Comparison of ENCODE assay signal across 24 cellular contexts in the genomic region with DNA sequence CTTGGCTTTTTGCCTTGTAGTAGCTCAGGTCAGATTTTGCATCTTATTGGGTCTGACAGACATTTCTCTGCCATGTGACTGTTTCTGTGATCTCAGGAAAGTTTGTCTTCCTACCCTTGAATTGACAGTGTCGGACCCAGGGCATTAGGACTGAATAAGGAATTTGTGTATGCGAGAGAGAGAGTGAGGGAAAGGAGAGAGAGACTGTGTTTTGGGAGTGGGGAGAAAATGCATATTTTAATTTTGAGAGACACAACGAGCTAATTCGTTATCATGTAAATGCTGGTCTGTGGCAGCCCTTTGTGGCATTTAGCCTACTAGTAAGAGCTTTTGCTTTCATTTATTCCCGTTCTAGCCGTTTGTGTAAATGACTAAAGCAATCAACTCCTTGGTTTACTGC.
DNase-seq lines count a peak whose midpoint lies in the region; ATAC-seq and TF ChIP-seq lines count a peak whose summit lies in the region.
"Had no signal": no experiment of that assay in that cellular context is flagged by ENCODE, and none has a peak within 500 bp of the region (broad histone marks: within the 10 kb centered on the region; RNA-seq: fewer than 3 reads in every experiment).

No MANE protein-coding gene starts in this region.

- H3K9ac ChIP-seq in HUES48 (ENCODE audit: low read depth, low read length): peak overlapping the region; percentile 37; the same call in 1 of the 2 replicates
- H3K9ac ChIP-seq in iPS-15b (ENCODE audit: low read depth, low read length): no peak overlapping the region
- H3K9ac ChIP-seq: KMS-11 had no signal

- H3K27ac ChIP-seq in HUES48 (ENCODE audit: low read depth, low read length): peak overlapping the region; percentile 48
- H3K27ac ChIP-seq in suprapubic skin: peak overlapping the region; percentile 8
- H3K27ac ChIP-seq: coronary artery, KMS-11, SJSA1 had no signal

- H3K27me3 ChIP-seq in HUES48 (ENCODE audit: control insufficient read depth, insufficient read depth, low read length) (no peaks in the 10 kb centered on the region), iPS-15b (ENCODE audit: control insufficient read depth, insufficient read depth, low read length) (no peaks in the 10 kb centered on the region), suprapubic skin (no peaks in the 10 kb centered on the region)
- H3K27me3 ChIP-seq: SJSA1, transverse colon had no signal

- no peak for ATAC-seq in GM21737 (IDR thresholded peaks at IDR 0.05; ENCODE audit: unreplicated experiment)
- ATAC-seq: activated CD4-positive, alpha-beta T cell treated with anti-CD3 and anti-CD28 coated beads for 36 hours; left ventricle myocardium superior; right cardiac atrium; stimulated activated naive CD8-positive, alpha-beta T cell treated with anti-CD3 and anti-CD28 coated beads, Interleukin-15, Interleukin-2, amounts not matched to agents 100 U/mL and 50 U/mL, for 24 hours had no signal

- H3K4me3 ChIP-seq in HUES48 (ENCODE audit: low read depth, low read length) (peak overlapping the region; percentile 19), astrocyte of the spinal cord (ENCODE audit: low read depth, low read length) (no peak overlapping the region), iPS-15b (ENCODE audit: low read depth, low read length) (peak overlapping the region; percentile 14), suprapubic skin (no peak overlapping the region)
- H3K4me3 ChIP-seq: coronary artery, SJSA1, transverse colon had no signal

- TF ChIP-seq EP300 in suprapubic skin (IDR thresholded peaks at IDR 0.05): no peak

- in situ Hi-C loops in astrocyte of the spinal cord (cut with HindIII; ENCODE audit: low sequenced_read_pairs): no loop called here

- H3K9me3 ChIP-seq in HUES48 (ENCODE audit: control insufficient read depth, insufficient read depth, low read length) (no peaks in the 10 kb centered on the region), iPS-15b (ENCODE audit: control insufficient read depth, insufficient read depth, low read length) (no peaks in the 10 kb centered on the region), suprapubic skin (no peaks in the 10 kb centered on the region)
- H3K9me3 ChIP-seq: SJSA1, transverse colon had no signal

- WGBS in suprapubic skin: 50% methylated on average over 6 of the region's 6 CpGs

- TF ChIP-seq POLR2A in suprapubic skin (IDR thresholded peaks at IDR 0.05): no peak

- no peak for TF ChIP-seq CTCF in astrocyte of the spinal cord (IDR thresholded peaks at IDR 0.05; ENCODE audit: low read depth, low read length)
- no peak for TF ChIP-seq CTCF in suprapubic skin (IDR thresholded peaks at IDR 0.05)

- H3K4me1 ChIP-seq in HUES48 (ENCODE audit: control insufficient read depth, insufficient read depth, low read length) (peaks cover 32% of the 10 kb centered on the region), iPS-15b (ENCODE audit: control insufficient read depth, insufficient read depth, low read length) (peaks cover 27% of the 10 kb centered on the region), suprapubic skin (peaks cover 6% of the 10 kb centered on the region)
- H3K4me1 ChIP-seq: transverse colon had no signal

- DNase-seq in astrocyte of the spinal cord (ENCODE audit: low read depth, low spot score): peak; percentile 18
- DNase-seq in suprapubic skin (ENCODE audit: low spot score in 2 of 2): no peak
- no peak for DNase-seq in Kasumi-1 (lab: John Stamatoyannopoulos, UW)
- no peak for DNase-seq in cortex of kidney (lab: John Stamatoyannopoulos, UW)
- DNase-seq: activated CD4-positive, alpha-beta T cell treated with anti-CD3 and anti-CD28 coated beads for 36 hours; activated CD8-positive, alpha-beta memory T cell treated with anti-CD3 and anti-CD28 coated beads for 24 hours; activated gamma-delta T cell; activated T-cell treated with anti-CD3 and anti-CD28 coated beads, Interleukin-2, amount 50 U/mL, for 1 hour; AML-193; CD4-positive, alpha-beta memory T cell; DMS153; head of caudate nucleus; left ventricle myocardium superior; MV-4-11; NCI-H510A treated with DMSO at 0.1 percent for 48 hours; right cardiac atrium; stimulated activated naive CD8-positive, alpha-beta T cell treated with anti-CD3 and anti-CD28 coated beads, Interleukin-15, Interleukin-2, amounts not matched to agents 100 U/mL and 50 U/mL, for 24 hours; transverse colon had no signal

- H3K36me3 ChIP-seq in HUES48 (ENCODE audit: control insufficient read depth, insufficient read depth, low read length) (no peaks in the 10 kb centered on the region), iPS-15b (ENCODE audit: control insufficient read depth, insufficient read depth, low read length) (no peaks in the 10 kb centered on the region), suprapubic skin (no peaks in the 10 kb centered on the region)
- H3K36me3 ChIP-seq: SJSA1, transverse colon had no signal

Comparison
In these comparisons a context has a peak if more than half of its experiments do, and no peak if none do; other contexts are left out.
1. H3K4me3 ChIP-seq: peak in HUES48 (single experiment) and iPS-15b (single experiment); none in astrocyte of the spinal cord (single experiment) and suprapubic skin (single experiment).